In genomic region chr7:1586827-1587705, GRCh38 we compare ENCODE assay signal across 21 cellular contexts. TPM values are rescaled to one million over a fixed set of nuclear protein-coding genes. Genes with fewer than 3 reads are reported as not detected.
DNase-seq lines count a peak whose midpoint lies in the region; ATAC-seq, FAIRE-seq and TF ChIP-seq lines count a peak whose summit lies in the region.
"Had no signal": no experiment of that assay in that cellular context is flagged by ENCODE, and none has a peak within 500 bp of the region (broad histone marks: within the 10 kb centered on the region; RNA-seq: fewer than 3 reads in every experiment).

No MANE protein-coding gene starts in this region.

- no peaks in the 10 kb centered on the region for H3K27me3 ChIP-seq in pancreas
- H3K27me3 ChIP-seq: ascending aorta, neural progenitor cell had no signal

- peak; percentile 13 for DNase-seq in NCI-H2196 (lab: John Stamatoyannopoulos, UW; ENCODE audit: unreplicated experiment)
- no peak for DNase-seq in NCI-H2196 treated with DMSO at 0.1 percent for 48 hours (lab: John Stamatoyannopoulos, UW; ENCODE audit: unreplicated experiment)
- DNase-seq in Daoy (ENCODE audit: low read depth), result peak; percentile 40
- DNase-seq in SK-N-DZ (ENCODE audit: low spot score), result peak; percentile 64
- peak in 4 of 6 donors; percentile 39 to 67 (median 53) for DNase-seq in pancreas
- DNase-seq in HuH-7.5 (ENCODE audit: low spot score), result no peak
- no peak for DNase-seq in GM12892 (ENCODE audit: insufficient read length)
- DNase-seq: activated CD4-positive, alpha-beta T cell treated with anti-CD3 and anti-CD28 coated beads for 4 hours; CD4-positive, alpha-beta memory T cell; central memory CD4-positive, alpha-beta T cell; dermis blood vessel endothelial cell; GOT3; NCI-H1694 treated with DMSO at 0.1 percent for 48 hours; NCI-H510A; psoas muscle had no signal

- no peak overlapping the region for H3K4me3 ChIP-seq in pancreas
- H3K4me3 ChIP-seq: ascending aorta, neural progenitor cell, psoas muscle had no signal

- intact Hi-C loops in pancreas (cut with DNase I), result loop anchor here in 1 of 3 donors (10.0 kb wide), 1 partner anchor 628 kb away; no protein-coding TSS in a partner anchor

- ATAC-seq in pancreas (peak; percentile 64 to 84 (median 70)), HG02884 (IDR thresholded peaks at IDR 0.05; ENCODE audit: unreplicated experiment) (no peak)

- TF ChIP-seq POLR2A in GM12892 (IDR thresholded peaks at IDR 0.05; ENCODE audit: low read depth, low read length), result no peak

- no peaks in the 10 kb centered on the region for H3K9me3 ChIP-seq in pancreas

- WGBS in pancreas, 2 donors, result 22 to 24% methylated on average over 40 to 42 of the region's 42 CpGs

- H3K4me1 ChIP-seq in pancreas, result peaks cover 0 to 6% (median 0%) of the 10 kb centered on the region in 3 donors
- H3K4me1 ChIP-seq: ascending aorta, neural progenitor cell, psoas muscle had no signal

- FAIRE-seq in pancreas (lab: Jason Lieb, UNC), result no peak
- FAIRE-seq in GM12892 (lab: Jason Lieb, UNC), result no peak
- FAIRE-seq: keratinocyte had no signal

- TF ChIP-seq CTCF in pancreas (IDR thresholded peaks at IDR 0.05), result no peak

- H3K27ac ChIP-seq in pancreas, result no peak overlapping the region
- H3K27ac ChIP-seq: ascending aorta, neural progenitor cell, psoas muscle had no signal

- no peaks in the 10 kb centered on the region for H3K36me3 ChIP-seq in pancreas
- H3K36me3 ChIP-seq: ascending aorta, neural progenitor cell had no signal

RNA-seq across cellular contexts. Expression of gene PSMG3, which starts 17.2 kb away (rescaled TPM):
- total RNA-seq in Daoy (2014; rRNA removed; shearing (Covaris generic)), result 107 and 130 TPM in 2 replicates
- polyA plus RNA-seq in SK-N-DZ (2014; cell fraction: cytosol; rRNA removed), result 114 and 158 TPM in 2 replicates
- 124 and 138 TPM in 2 replicates for polyA plus RNA-seq in SK-N-DZ (2014; cell fraction: nucleus; rRNA removed)
- total RNA-seq in pancreas, result 10 to 100 TPM in 4 of 6 donors, 1 to 10 TPM in 2; 6.7 to 12.0 (median 11.0) TPM
- polyA plus RNA-seq in pancreas, result 10 to 100 TPM; 45.6 to 46.1 TPM
- polyA plus RNA-seq in GM12892 (2012; ENCODE audit: missing spikeins), result 51.5 TPM

RNA-seq across cellular contexts. Expression of gene TMEM184A, which starts 31.1 kb away (rescaled TPM):
- total RNA-seq in Daoy (2014; rRNA removed; shearing (Covaris generic)), result 1.7 and 5.9 TPM in 2 replicates
- 0.38 and 0.68 TPM in 2 replicates for polyA plus RNA-seq in SK-N-DZ (2014; cell fraction: cytosol; rRNA removed)
- 2.3 and 2.4 TPM in 2 replicates for polyA plus RNA-seq in SK-N-DZ (2014; cell fraction: nucleus; rRNA removed)
- total RNA-seq in pancreas, result 10 to 100 TPM; 15.2 to 27.5 (median 21.3) TPM
- polyA plus RNA-seq in pancreas, result 10 to 100 TPM; 29.0 to 58.9 TPM
- polyA plus RNA-seq in GM12892 (2012; ENCODE audit: missing spikeins), result 0.13 TPM
- total RNA-seq: ascending aorta; CD4-positive, alpha-beta memory T cell; skeletal muscle tissue; T-helper 1 cell treated with Interleukin-12 subunit alpha and Interleukin-12 subunit beta and Interleukin-4 antibody, amounts not matched to agents 30 ng/mL and 1 ng/mL, for 36 hours had no signal
- polyA plus RNA-seq: CD4-positive, alpha-beta memory T cell had no signal

RNA-seq across cellular contexts. Expression of gene MAFK, which starts 56.6 kb away (rescaled TPM):
- total RNA-seq in Daoy (2014; rRNA removed; shearing (Covaris generic)), result 19.8 and 25.8 TPM in 2 replicates
- 1.8 and 3.6 TPM in 2 replicates for polyA plus RNA-seq in SK-N-DZ (2014; cell fraction: cytosol; rRNA removed)
- 5.1 and 10.7 TPM in 2 replicates for polyA plus RNA-seq in SK-N-DZ (2014; cell fraction: nucleus; rRNA removed)
- total RNA-seq in pancreas, result 10 to 100 TPM; 21.1 to 43.2 (median 23.4) TPM
- 10 to 100 TPM; 42.6 to 71.2 TPM for polyA plus RNA-seq in pancreas
- polyA plus RNA-seq in GM12892 (2012; ENCODE audit: missing spikeins), result 2.2 TPM

Comparison
In these comparisons a context has a peak if more than half of its experiments do, and no peak if none do; other contexts are left out.
1. DNase-seq: peak in NCI-H2196 (single experiment), Daoy (single experiment), SK-N-DZ (single experiment) and pancreas (4 of 6); none in NCI-H2196 treated with DMSO at 0.1 percent for 48 hours (single experiment), HuH-7.5 (single experiment) and GM12892 (single experiment).